Comparison of ENCODE assay signal across 25 cellular contexts in the genomic region with DNA sequence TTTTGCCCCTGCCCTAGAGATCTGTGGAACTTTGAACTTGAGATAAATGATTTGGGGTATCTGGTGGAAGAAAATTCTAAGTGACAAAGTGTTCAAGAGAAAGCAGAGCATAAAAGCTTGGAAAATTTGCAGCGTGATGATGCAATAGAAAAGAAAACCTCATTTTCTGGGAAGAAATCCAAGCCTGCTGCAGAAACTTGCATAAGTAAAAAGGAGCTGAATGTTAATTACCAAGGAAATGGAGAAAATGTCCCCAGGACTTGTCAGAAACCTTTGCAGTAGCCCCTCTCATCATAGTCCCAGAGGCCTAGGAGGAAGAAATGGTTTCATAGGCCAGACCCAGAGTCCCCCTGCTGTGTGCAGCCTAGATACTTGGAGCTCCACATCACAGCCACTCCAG.
A peak's percentile ranks its signal among the peaks of the same experiment; 100 is the strongest.
DNase-seq lines count a peak whose midpoint lies in the region; ATAC-seq, FAIRE-seq and TF ChIP-seq lines count a peak whose summit lies in the region.
"Had no signal": no experiment of that assay in that cellular context is flagged by ENCODE, and none has a peak within 500 bp of the region (broad histone marks: within the 10 kb centered on the region; RNA-seq: fewer than 3 reads in every experiment).

No MANE protein-coding gene starts in this region.

- POLR2A ChIA-PET in HepG2 (lab: Yijun Ruan, JAX) = no interaction called here

- H3K36me3 ChIP-seq in HepG2 (replicated peaks in 1 of 2; ENCODE audit: control insufficient read depth in 1 of 2, insufficient read depth in 2 of 2, low read length in 2 of 2) (no peaks in the 10 kb centered on the region), right lobe of liver (no peaks in the 10 kb centered on the region), liver (ENCODE audit: control insufficient read depth in 4 of 4, insufficient read depth in 3 of 4, low read depth in 1 of 4, low read length in 3 of 4) (no peaks in the 10 kb centered on the region)
- H3K36me3 ChIP-seq: BLaER1, gastroesophageal sphincter had no signal

- no peak overlapping the region for H3K27ac Mint-ChIP-seq in natural killer cell treated with Interleukin-12 subunit alpha and Interleukin-12 subunit beta and Interleukin-15 and Interleukin-18, amount 100 ng/mL, for 72 hours
- H3K27ac Mint-ChIP-seq: activated naive CD4-positive, alpha-beta T cell treated with anti-CD3 and anti-CD28 coated beads, Interleukin-2, amount 50 U/mL, for 72 hours; activated T-helper 1 cell treated with anti-CD3 and anti-CD28 coated beads, Interleukin-12 subunit alpha, Interleukin-12 subunit beta, Interleukin-2, Interleukin-4 antibody, amounts not matched to agents 30 ng/mL and 10 ng/mL and 1 ng/mL, durations not matched to agents 14 hours and 24 hours and 36 hours; mesothelial cell of epicardium; nephron progenitor cell; stimulated activated naive CD8-positive, alpha-beta T cell treated with anti-CD3 and anti-CD28 coated beads, Interleukin-15, Interleukin-2, amounts not matched to agents 100 ng/mL and 50 ng/mL, for 24 hours; type B pancreatic cell had no signal

- H3K27me3 ChIP-seq in HepG2 (ENCODE audit: control insufficient read depth in 1 of 2, insufficient read depth in 2 of 2, low read length in 2 of 2) (no peaks in the 10 kb centered on the region), right lobe of liver (no peaks in the 10 kb centered on the region), liver (ENCODE audit: control insufficient read depth in 4 of 4, insufficient read depth in 4 of 4, low read length in 3 of 4) (no peaks in the 10 kb centered on the region)
- H3K27me3 ChIP-seq: BLaER1, gastroesophageal sphincter had no signal

- ATAC-seq in HepG2 (no peak), right lobe of liver (no peak)
- no peak for ATAC-seq in natural killer cell treated with Interleukin-12 subunit alpha and Interleukin-12 subunit beta and Interleukin-15 and Interleukin-18, amount 100 ng/mL, for 72 hours
- ATAC-seq: gastroesophageal sphincter, left cardiac atrium had no signal

- no peak for TF ChIP-seq RAD21 in HepG2 (CRISPR knock-in tag; IDR thresholded peaks at IDR 0.05)
- TF ChIP-seq RAD21 in liver (IDR thresholded peaks at IDR 0.05) = no peak

- FAIRE-seq in HepG2 (lab: Jason Lieb, UNC) = no peak

- no peaks in the 10 kb centered on the region for H3K9me3 ChIP-seq in HepG2 (ENCODE audit: low read length)
- no peaks in the 10 kb centered on the region for H3K9me3 ChIP-seq in right lobe of liver
- no peaks in the 10 kb centered on the region for H3K9me3 ChIP-seq in liver (ENCODE audit: control insufficient read depth in 4 of 4, low read length in 3 of 4)
- H3K9me3 ChIP-seq: Caco-2, gastroesophageal sphincter had no signal

- no peaks in the 10 kb centered on the region for H3K4me1 Mint-ChIP-seq in natural killer cell treated with Interleukin-12 subunit alpha and Interleukin-12 subunit beta and Interleukin-15 and Interleukin-18, amount 100 ng/mL, for 72 hours (ENCODE audit: low read depth in 2 of 2)
- H3K4me1 Mint-ChIP-seq: nephron progenitor cell had no signal

- no peak overlapping the region for H2AFZ ChIP-seq in HepG2 (ENCODE audit: low read length)

- H4K20me1 ChIP-seq in HepG2 (ENCODE audit: insufficient read depth, low read length) = no peaks in the 10 kb centered on the region
- H4K20me1 ChIP-seq: BLaER1 had no signal

- TF ChIP-seq POLR2A in HepG2 (IDR thresholded peaks at IDR 0.05; ENCODE audit: insufficient read depth in 1 of 2, low read depth in 2 of 2, low read length in 2 of 2) = no peak
- TF ChIP-seq POLR2A in right lobe of liver (IDR thresholded peaks at IDR 0.05) = no peak

- H3K4me2 ChIP-seq in HepG2 (ENCODE audit: low read depth, low read length) = no peak overlapping the region
- H3K4me2 ChIP-seq: BLaER1 had no signal

- TF ChIP-seq CTCF in HepG2 (CRISPR knock-in tag; IDR thresholded peaks at IDR 0.05) (no peak), right lobe of liver (IDR thresholded peaks at IDR 0.05) (no peak), choroid plexus epithelial cell (conservative IDR thresholded peaks at IDR 0.05; ENCODE audit: low read depth, low read length) (no peak), liver (IDR thresholded peaks at IDR 0.05; ENCODE audit: low read depth, low read length, missing input control) (no peak)

- H3K36me3 Mint-ChIP-seq in natural killer cell treated with Interleukin-12 subunit alpha and Interleukin-12 subunit beta and Interleukin-15 and Interleukin-18, amount 100 ng/mL, for 72 hours = peaks cover 7% of the 10 kb centered on the region
- H3K36me3 Mint-ChIP-seq: type B pancreatic cell had no signal

- intact Hi-C loops in HepG2 (cut with micrococcal nuclease; ENCODE audit: unreplicated experiment) = no loop called here
- intact Hi-C loops in right lobe of liver (cut with DNase I) = no loop called here

- peaks cover 0 to 24% of the 10 kb centered on the region in 2 donors for H3K27me3 Mint-ChIP-seq in natural killer cell treated with Interleukin-12 subunit alpha and Interleukin-12 subunit beta and Interleukin-15 and Interleukin-18, amount 100 ng/mL, for 72 hours
- H3K27me3 Mint-ChIP-seq: stimulated activated naive CD8-positive, alpha-beta T cell treated with anti-CD3 and anti-CD28 coated beads, Interleukin-15, Interleukin-2, amounts not matched to agents 100 ng/mL and 50 ng/mL, for 24 hours; type B pancreatic cell had no signal

- H3K79me2 ChIP-seq in HepG2 (ENCODE audit: insufficient read depth, low read length) = no peaks in the 10 kb centered on the region

- BruUV-seq in HepG2 (replicated peaks; lab: Mats Ljungman, UMichigan) = no TSS peak

- H3K4me1 ChIP-seq in HepG2 (ENCODE audit: insufficient read depth, low read length) = no peaks in the 10 kb centered on the region
- H3K4me1 ChIP-seq in right lobe of liver = no peaks in the 10 kb centered on the region
- H3K4me1 ChIP-seq in liver (ENCODE audit: control insufficient read depth in 4 of 4, insufficient read depth in 4 of 4, low read length in 3 of 4) = no peaks in the 10 kb centered on the region
- H3K4me1 ChIP-seq: Caco-2, gastroesophageal sphincter had no signal

- in situ Hi-C loops in HepG2 (cut with HindIII; ENCODE audit: extremely low pct_ligation_motif_present, low pct_unique_long_range_greater_than_20kb) = no loop called here

- H3K9ac ChIP-seq in HepG2 (ENCODE audit: insufficient read depth, low read depth, low read length) (no peak overlapping the region), liver (ENCODE audit: low read depth in 1 of 2, low read length in 2 of 2) (no peak overlapping the region)
- H3K9ac ChIP-seq: BLaER1 had no signal

- no peak overlapping the region for H3K4me3 Mint-ChIP-seq in natural killer cell treated with Interleukin-12 subunit alpha and Interleukin-12 subunit beta and Interleukin-15 and Interleukin-18, amount 100 ng/mL, for 72 hours
- H3K4me3 Mint-ChIP-seq: activated T-helper 1 cell treated with anti-CD3 and anti-CD28 coated beads, Interleukin-12 subunit alpha, Interleukin-12 subunit beta, Interleukin-2, Interleukin-4 antibody, amounts not matched to agents 30 ng/mL and 10 ng/mL and 1 ng/mL, durations not matched to agents 14 hours and 24 hours and 36 hours; mesothelial cell of epicardium; nephron progenitor cell; stimulated activated naive CD8-positive, alpha-beta T cell treated with anti-CD3 and anti-CD28 coated beads, Interleukin-15, Interleukin-2, amounts not matched to agents 100 ng/mL and 50 ng/mL, for 24 hours; type B pancreatic cell had no signal

- H3K27ac ChIP-seq in HepG2 (ENCODE audit: extremely low read length, insufficient read depth, low read length) = no peak overlapping the region
- H3K27ac ChIP-seq in right lobe of liver = no peak overlapping the region
- H3K27ac ChIP-seq in liver (ENCODE audit: low read depth in 1 of 2, low read length in 2 of 2) = no peak overlapping the region
- H3K27ac ChIP-seq: BLaER1, gastroesophageal sphincter had no signal

- no peak for DNase-seq in HepG2 (ENCODE audit: low spot score)
- DNase-seq in right lobe of liver = no peak
- peak; percentile 75 for DNase-seq in choroid plexus epithelial cell (ENCODE audit: low read depth)
- DNase-seq in NCI-H2196 treated with DMSO at 0.1 percent for 48 hours (lab: John Stamatoyannopoulos, UW; ENCODE audit: unreplicated experiment) = no peak
- no peak for DNase-seq in NCI-H1436 (lab: John Stamatoyannopoulos, UW)
- no peak for DNase-seq in natural killer cell treated with Interleukin-12 subunit alpha and Interleukin-12 subunit beta and Interleukin-15 and Interleukin-18, amount 100 ng/mL, for 72 hours (ENCODE audit: low spot score)
- no peak for DNase-seq in LoVo (ENCODE audit: low spot score)
- DNase-seq: 8988T; Caco-2; cortex of kidney; left cardiac atrium; NCI-H1436 treated with DMSO at 0.1 percent for 48 hours; NCI-H2171; NCI-H526; nephron progenitor cell; stimulated activated CD4-positive, alpha-beta T cell treated with anti-CD3 and anti-CD28 coated beads, Interleukin-4, amount 100 ng/mL, for 1 hour; T1000 had no signal

- 3% methylated on average over 1 of the region's 1 CpG for WGBS in HepG2 (ENCODE audit: low lambda C conversion rate)
- 72% methylated on average over 1 of the region's 1 CpG for WGBS in right lobe of liver (ENCODE audit: insufficient coverage, low coverage, low lambda C conversion rate, missing lambda C conversion rate)
- WGBS in liver = 85% methylated on average over 1 of the region's 1 CpG

- H3K4me3 ChIP-seq in HepG2 (replicated peaks in 1 of 3; ENCODE audit: insufficient read depth in 1 of 3, low read depth in 2 of 3, low read length in 3 of 3) (no peak overlapping the region), right lobe of liver (no peak overlapping the region), choroid plexus epithelial cell (ENCODE audit: low read depth, low read length) (no peak overlapping the region), liver (ENCODE audit: low read depth in 1 of 3, low read length in 3 of 3) (no peak overlapping the region)
- H3K4me3 ChIP-seq: BLaER1, gastroesophageal sphincter had no signal

- TF ChIP-seq EP300 in HepG2 (IDR thresholded peaks at IDR 0.05; ENCODE audit: low read depth in 2 of 2, low read length in 2 of 2) (no peak), HepG2 (CRISPR knock-in tag; IDR thresholded peaks at IDR 0.05; ENCODE audit: borderline replicate concordance) (no peak)

- peaks cover 10% of the 10 kb centered on the region for H3K9me3 Mint-ChIP-seq in natural killer cell treated with Interleukin-12 subunit alpha and Interleukin-12 subunit beta and Interleukin-15 and Interleukin-18, amount 100 ng/mL, for 72 hours
- H3K9me3 Mint-ChIP-seq: nephron progenitor cell had no signal

- CTCF ChIA-PET in HepG2 (lab: Yijun Ruan, JAX; ENCODE audit: low intra/inter-chr PET ratio, low total read pairs) = no interaction called here

TF ChIP-seq in liver, 16 proteins besides CTCF, POLR2A, EP300 and RAD21:
- TF ChIP-seq HNF4G (IDR thresholded peaks at IDR 0.05) = no peak
- TF ChIP-seq, protein P1, sequence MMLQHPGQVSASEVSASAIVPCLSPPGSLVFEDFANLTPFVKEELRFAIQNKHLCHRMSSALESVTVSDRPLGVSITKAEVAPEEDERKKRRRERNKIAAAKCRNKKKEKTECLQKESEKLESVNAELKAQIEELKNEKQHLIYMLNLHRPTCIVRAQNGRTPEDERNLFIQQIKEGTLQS (IDR thresholded peaks at IDR 0.05) = peak; percentile 46
